Comparison of ENCODE assay signal across 8 cellular contexts in genomic region chr12:127108360-127109215, GRCh38.
DNase-seq lines count a peak whose midpoint lies in the region; ATAC-seq and TF ChIP-seq lines count a peak whose summit lies in the region.

No MANE protein-coding gene starts in this region.

- H3K79me2 ChIP-seq in KMS-11 (ENCODE audit: insufficient read depth, low read depth) = no peaks in the 10 kb centered on the region

- H3K27ac Mint-ChIP-seq in brain = no peak overlapping the region

- TF ChIP-seq CTCF in KMS-11 (conservative IDR thresholded peaks at IDR 0.05; ENCODE audit: low read depth, low read length) (peak; percentile 59), brain (conservative IDR thresholded peaks at IDR 0.05) (peak; percentile 77 to 78)

- peaks cover 18% of the 10 kb centered on the region for H3K4me1 Mint-ChIP-seq in brain

- no peaks in the 10 kb centered on the region for H3K36me3 Mint-ChIP-seq in brain

- peak; percentile 86 for ATAC-seq in GM21528 (IDR thresholded peaks at IDR 0.05; ENCODE audit: low FRiP score, unreplicated experiment)
- no peak for ATAC-seq in HG02588 (IDR thresholded peaks at IDR 0.05; ENCODE audit: unreplicated experiment)

- in situ Hi-C loops in G401 (cut with HindIII; ENCODE audit: low sequenced_read_pairs) = loop anchor here (25.0 kb wide), 1 partner anchor 196 kb away; no protein-coding TSS in a partner anchor

- no peak overlapping the region for H3K4me3 ChIP-seq in KMS-11 (IDR thresholded peaks at IDR 0.05; ENCODE audit: insufficient read depth, low read depth, low read length)

- no peaks in the 10 kb centered on the region for H4K20me1 ChIP-seq in KMS-11 (ENCODE audit: insufficient read depth)

- no peaks in the 10 kb centered on the region for H3K27me3 ChIP-seq in KMS-11 (ENCODE audit: insufficient read depth, low read depth)

- H3K27me3 Mint-ChIP-seq in brain = peaks cover 4% of the 10 kb centered on the region

- no peak overlapping the region for H3K9ac ChIP-seq in KMS-11

- no peaks in the 10 kb centered on the region for H3K4me1 ChIP-seq in KMS-11 (ENCODE audit: low read depth, poor library complexity, severe bottlenecking)

- no peak overlapping the region for H3K4me2 ChIP-seq in KMS-11

- H3K4me3 Mint-ChIP-seq in brain = no peak overlapping the region

- H2AFZ ChIP-seq in KMS-11 (ENCODE audit: low read depth) = no peak overlapping the region

- peaks cover 0 to 76% (median 2%) of the 10 kb centered on the region in 5 experiments for H3K9me3 Mint-ChIP-seq in brain

- peak; percentile 63 for DNase-seq in G401 (ENCODE audit: low spot score)
- peak; percentile 3 for DNase-seq in T follicular helper cell (ENCODE audit: low read depth)
- peak; percentile 82 for DNase-seq in islet precursor cell
- peak; percentile 43 for DNase-seq in stimulated activated CD4-positive, alpha-beta T cell treated with anti-CD3 and anti-CD28 coated beads, Interleukin-4, amount 100 ng/mL, for 1 hour

- no peak overlapping the region for H3K27ac ChIP-seq in KMS-11

- no peaks in the 10 kb centered on the region for H3K36me3 ChIP-seq in KMS-11 (ENCODE audit: insufficient read depth)

Comparison
In these comparisons a context has a peak if more than half of its experiments do, and no peak if none do; other contexts are left out.
1. DNase-seq: peak in every context shown above with its lines; median percentile 82 in islet precursor cell; 63 in G401; 43 in stimulated activated CD4-positive, alpha-beta T cell treated with anti-CD3 and anti-CD28 coated beads, Interleukin-4, amount 100 ng/mL, for 1 hour; 3 in T follicular helper cell.